17 cellular contexts compared by ENCODE assay signal in genomic region chr11:27688076-27688475, GRCh38. TPM values are rescaled to one million over a fixed set of nuclear protein-coding genes. Genes with fewer than 3 reads are reported as not detected.
"Had no signal": no experiment of that assay in that cellular context is flagged by ENCODE, and none has a peak within 500 bp of the region (broad histone marks: within the 10 kb centered on the region; RNA-seq: fewer than 3 reads in every experiment).

No MANE protein-coding gene starts in this region.

- H3K4me1 ChIP-seq: right atrium auricular region had no signal

- H3K36me3 ChIP-seq: right atrium auricular region had no signal

- H3K4me2 ChIP-seq: hepatocyte had no signal

- H3K9me3 ChIP-seq: right atrium auricular region had no signal

- ATAC-seq: activated CD4-positive, CD25-positive, alpha-beta regulatory T cell treated with anti-CD3 and anti-CD28 coated beads, Interleukin-2, amount 50 U/mL, for 24 hours; effector memory CD8-positive, alpha-beta T cell; left cardiac atrium; naive thymus-derived CD4-positive, alpha-beta T cell; stimulated activated naive B cell treated with anti-CD40 and anti-IgM and Interleukin-4, amounts not matched to agents 10 μg/mL and 1 μg/mL and 100 μg/mL, for 72 hours had no signal

- H3K27me3 ChIP-seq: hepatocyte, right atrium auricular region had no signal

- H3K27ac ChIP-seq: hepatocyte, right atrium auricular region had no signal

- FAIRE-seq: small intestine had no signal

- DNase-seq: activated CD4-positive, alpha-beta T cell treated with anti-CD3 and anti-CD28 coated beads, Interleukin-2, amount 50 U/mL, for 4 hours; activated effector memory CD4-positive, alpha-beta T cell treated with Interleukin-2 at 50 U/mL for 16 hours; activated T-cell treated with anti-CD3 and anti-CD28 coated beads, Interleukin-2, amount 50 U/mL, for 24 hours; amygdala; effector memory CD8-positive, alpha-beta T cell; immature natural killer cell; left cardiac atrium; naive thymus-derived CD4-positive, alpha-beta T cell; nucleus accumbens; small intestine; stimulated activated naive B cell treated with anti-CD40 and anti-IgM and Interleukin-4, amounts not matched to agents 10 μg/mL and 1 μg/mL and 100 μg/mL, for 72 hours; substantia nigra had no signal

- H3K4me3 ChIP-seq: hepatocyte, lung, right atrium auricular region had no signal

- H2AFZ ChIP-seq: hepatocyte had no signal

RNA-seq across cellular contexts. Expression of gene BDNF, which starts 12.2 kb away (rescaled TPM):
- total RNA-seq: naive thymus-derived CD4-positive, alpha-beta T cell; T-helper 2 cell treated with Interferon-gamma antibody and Interleukin-4, amounts not matched to agents 100 ng/mL and 5 ng/mL, for 36 hours had no signal
- polyA plus RNA-seq: immature natural killer cell; naive thymus-derived CD4-positive, alpha-beta T cell had no signal
